1 cellular context compared by ENCODE assay signal in the genomic region with DNA sequence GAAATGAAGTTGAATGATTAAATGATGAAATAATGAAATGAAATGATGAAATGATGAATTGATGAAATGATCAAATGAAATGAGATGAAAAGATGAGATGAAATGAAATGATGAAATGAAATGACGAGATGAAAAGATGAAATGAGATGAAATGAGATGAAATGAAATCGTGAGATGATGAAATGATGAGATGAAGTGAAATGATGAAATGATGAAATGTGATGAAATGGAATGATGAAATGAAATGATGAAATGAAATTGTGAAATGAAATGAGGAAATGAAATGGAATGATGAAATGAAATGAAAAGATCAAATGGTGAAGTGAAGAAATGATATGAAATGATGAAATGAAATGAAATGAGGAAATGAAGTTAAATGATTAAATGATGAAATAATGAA.
A peak's percentile ranks its signal among the peaks of the same experiment; 100 is the strongest.
TF ChIP-seq lines count a peak whose summit lies in the region.

No MANE protein-coding gene starts in this region.

TF ChIP-seq in HEK293, 187 proteins besides CTCF, POLR2A, EP300 and RAD21 (continued from another document):
- TF ChIP-seq, protein P1, sequence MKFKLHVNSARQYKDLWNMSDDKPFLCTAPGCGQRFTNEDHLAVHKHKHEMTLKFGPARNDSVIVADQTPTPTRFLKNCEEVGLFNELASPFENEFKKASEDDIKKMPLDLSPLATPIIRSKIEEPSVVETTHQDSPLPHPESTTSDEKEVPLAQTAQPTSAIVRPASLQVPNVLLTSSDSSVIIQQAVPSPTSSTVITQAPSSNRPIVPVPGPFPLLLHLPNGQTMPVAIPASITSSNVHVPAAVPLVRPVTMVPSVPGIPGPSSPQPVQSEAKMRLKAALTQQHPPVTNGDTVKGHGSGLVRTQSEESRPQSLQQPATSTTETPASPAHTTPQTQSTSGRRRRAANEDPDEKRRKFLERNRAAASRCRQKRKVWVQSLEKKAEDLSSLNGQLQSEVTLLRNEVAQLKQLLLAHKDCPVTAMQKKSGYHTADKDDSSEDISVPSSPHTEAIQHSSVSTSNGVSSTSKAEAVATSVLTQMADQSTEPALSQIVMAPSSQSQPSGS (tag by site-specific recombination; IDR thresholded peaks at IDR 0.05; ENCODE audit: low read depth) = peak; percentile 92
- TF ChIP-seq ZSCAN16 (tag by site-specific recombination; IDR thresholded peaks at IDR 0.05) (0 out of 2 replicates have a peak, but pooled peaks have one; percentile 29), PRDM1 (tag by site-specific recombination; IDR thresholded peaks at IDR 0.05) (peak; percentile 67; the same call in 1 of the 2 replicates), ZNF785 (tag by site-specific recombination; IDR thresholded peaks at IDR 0.05) (peak; percentile 93), ZEB2 (tag by site-specific recombination; IDR thresholded peaks at IDR 0.05) (peak; percentile 43; the same call in 1 of the 2 replicates), ZNF248 (tag by site-specific recombination; IDR thresholded peaks at IDR 0.05) (peak; percentile 90; the same call in 1 of the 2 replicates), ZNF311 (tag by site-specific recombination; IDR thresholded peaks at IDR 0.05; ENCODE audit: borderline replicate concordance) (peak; percentile 91; the same call in 1 of the 2 replicates), ZBTB17 (tag by site-specific recombination; IDR thresholded peaks at IDR 0.05) (peak; percentile 52; the same call in 1 of the 2 replicates), SCRT1 (tag by site-specific recombination; IDR thresholded peaks at IDR 0.05; ENCODE audit: borderline replicate concordance) (0 out of 2 replicates have a peak, but pooled peaks have one; percentile 21), ZNF24 (tag by site-specific recombination; IDR thresholded peaks at IDR 0.05) (peak; percentile 99), ZNF366 (tag by site-specific recombination; conservative IDR thresholded peaks at IDR 0.05) (peak; percentile 95), BCL6B (tag by site-specific recombination; IDR thresholded peaks at IDR 0.05) (peak; percentile 38; the same call in 1 of the 2 replicates)
- TF ChIP-seq, protein P2, sequence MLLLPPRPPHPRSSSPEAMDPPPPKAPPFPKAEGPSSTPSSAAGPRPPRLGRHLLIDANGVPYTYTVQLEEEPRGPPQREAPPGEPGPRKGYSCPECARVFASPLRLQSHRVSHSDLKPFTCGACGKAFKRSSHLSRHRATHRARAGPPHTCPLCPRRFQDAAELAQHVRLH (tag by site-specific recombination; IDR thresholded peaks at IDR 0.05) = peak; percentile 79; the same call in 1 of the 2 replicates
- TF ChIP-seq, protein P3, sequence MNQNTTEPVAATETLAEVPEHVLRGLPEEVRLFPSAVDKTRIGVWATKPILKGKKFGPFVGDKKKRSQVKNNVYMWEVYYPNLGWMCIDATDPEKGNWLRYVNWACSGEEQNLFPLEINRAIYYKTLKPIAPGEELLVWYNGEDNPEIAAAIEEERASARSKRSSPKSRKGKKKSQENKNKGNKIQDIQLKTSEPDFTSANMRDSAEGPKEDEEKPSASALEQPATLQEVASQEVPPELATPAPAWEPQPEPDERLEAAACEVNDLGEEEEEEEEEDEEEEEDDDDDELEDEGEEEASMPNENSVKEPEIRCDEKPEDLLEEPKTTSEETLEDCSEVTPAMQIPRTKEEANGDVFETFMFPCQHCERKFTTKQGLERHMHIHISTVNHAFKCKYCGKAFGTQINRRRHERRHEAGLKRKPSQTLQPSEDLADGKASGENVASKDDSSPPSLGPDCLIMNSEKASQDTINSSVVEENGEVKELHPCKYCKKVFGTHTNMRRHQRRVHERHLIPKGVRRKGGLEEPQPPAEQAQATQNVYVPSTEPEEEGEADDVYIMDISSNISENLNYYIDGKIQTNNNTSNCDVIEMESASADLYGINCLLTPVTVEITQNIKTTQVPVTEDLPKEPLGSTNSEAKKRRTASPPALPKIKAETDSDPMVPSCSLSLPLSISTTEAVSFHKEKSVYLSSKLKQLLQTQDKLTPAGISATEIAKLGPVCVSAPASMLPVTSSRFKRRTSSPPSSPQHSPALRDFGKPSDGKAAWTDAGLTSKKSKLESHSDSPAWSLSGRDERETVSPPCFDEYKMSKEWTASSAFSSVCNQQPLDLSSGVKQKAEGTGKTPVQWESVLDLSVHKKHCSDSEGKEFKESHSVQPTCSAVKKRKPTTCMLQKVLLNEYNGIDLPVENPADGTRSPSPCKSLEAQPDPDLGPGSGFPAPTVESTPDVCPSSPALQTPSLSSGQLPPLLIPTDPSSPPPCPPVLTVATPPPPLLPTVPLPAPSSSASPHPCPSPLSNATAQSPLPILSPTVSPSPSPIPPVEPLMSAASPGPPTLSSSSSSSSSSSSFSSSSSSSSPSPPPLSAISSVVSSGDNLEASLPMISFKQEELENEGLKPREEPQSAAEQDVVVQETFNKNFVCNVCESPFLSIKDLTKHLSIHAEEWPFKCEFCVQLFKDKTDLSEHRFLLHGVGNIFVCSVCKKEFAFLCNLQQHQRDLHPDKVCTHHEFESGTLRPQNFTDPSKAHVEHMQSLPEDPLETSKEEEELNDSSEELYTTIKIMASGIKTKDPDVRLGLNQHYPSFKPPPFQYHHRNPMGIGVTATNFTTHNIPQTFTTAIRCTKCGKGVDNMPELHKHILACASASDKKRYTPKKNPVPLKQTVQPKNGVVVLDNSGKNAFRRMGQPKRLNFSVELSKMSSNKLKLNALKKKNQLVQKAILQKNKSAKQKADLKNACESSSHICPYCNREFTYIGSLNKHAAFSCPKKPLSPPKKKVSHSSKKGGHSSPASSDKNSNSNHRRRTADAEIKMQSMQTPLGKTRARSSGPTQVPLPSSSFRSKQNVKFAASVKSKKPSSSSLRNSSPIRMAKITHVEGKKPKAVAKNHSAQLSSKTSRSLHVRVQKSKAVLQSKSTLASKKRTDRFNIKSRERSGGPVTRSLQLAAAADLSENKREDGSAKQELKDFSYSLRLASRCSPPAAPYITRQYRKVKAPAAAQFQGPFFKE (tag by site-specific recombination; IDR thresholded peaks at IDR 0.05; ENCODE audit: borderline replicate concordance) = 0 out of 2 replicates have a peak, but pooled peaks have one; percentile 85
